ENCODE assay signal across 6 cellular contexts in genomic region chr4:174545268-174545667, GRCh38. TPM values are rescaled to one million over a fixed set of nuclear protein-coding genes. Genes with fewer than 3 reads are reported as not detected.
"Had no signal": no experiment of that assay in that cellular context is flagged by ENCODE, and none has a peak within 500 bp of the region (broad histone marks: within the 10 kb centered on the region; RNA-seq: fewer than 3 reads in every experiment).

No MANE protein-coding gene starts in this region.

- FAIRE-seq: HTR-8/SVneo, K562 had no signal

- DNase-seq: IMR-90, KBM-7, KG1 had no signal

- H3K4me3 ChIP-seq: K562 had no signal

- H3K27ac ChIP-seq: HL-60 had no signal

- ATAC-seq: K562 had no signal

RNA-seq across cellular contexts. Expression of gene HPGD, which starts 23.0 kb away (rescaled TPM):
- total RNA-seq: IMR-90 had no signal
- polyA plus RNA-seq: IMR-90 had no signal
